ENCODE assay signal across 19 cellular contexts in genomic region chr12:57319678-57320469, GRCh38.
DNase-seq lines count a peak whose midpoint lies in the region; ATAC-seq and TF ChIP-seq lines count a peak whose summit lies in the region.
"Had no signal": no experiment of that assay in that cellular context is flagged by ENCODE, and none has a peak within 500 bp of the region (broad histone marks: within the 10 kb centered on the region; RNA-seq: fewer than 3 reads in every experiment).

No MANE protein-coding gene starts in this region.

- no peak overlapping the region for H2BK5ac ChIP-seq in IMR-90 (ENCODE audit: low read depth, low read length, poor library complexity, severe bottlenecking)

- peaks cover 4% of the 10 kb centered on the region for H3K36me3 Mint-ChIP-seq in nephron (ENCODE audit: low read depth)
- no peaks in the 10 kb centered on the region for H3K36me3 Mint-ChIP-seq in activated naive CD8-positive, alpha-beta T cell treated with anti-CD3 and anti-CD28 coated beads, Interleukin-2, amount 50 U/mL, for 24 hours (ENCODE audit: low read depth)
- H3K36me3 Mint-ChIP-seq: immature natural killer cell had no signal

- WGBS in IMR-90 (ENCODE audit: extremely low coverage in 2 of 2, insufficient read length in 1 of 2), 2 experiments: no CpG with 5 or more reads among the region's 11 CpGs
- 70 to 81% (median 73%) methylated on average over 11 of the region's 11 CpGs for WGBS in psoas muscle, 3 donors

- peak overlapping the region; percentile 17 to 71 (median 63) for H3K27ac Mint-ChIP-seq in nephron
- no peak overlapping the region for H3K27ac Mint-ChIP-seq in activated naive CD8-positive, alpha-beta T cell treated with anti-CD3 and anti-CD28 coated beads, Interleukin-2, amount 50 U/mL, for 24 hours
- H3K27ac Mint-ChIP-seq: memory B cell had no signal

- in situ Hi-C loops in IMR-90 (cut with MboI; ENCODE audit: low sequenced_read_pairs): no loop called here

- no peak for DNase-seq in A673 (ENCODE audit: low spot score)
- DNase-seq in IMR-90: no peak
- DNase-seq in colonic mucosa: no peak
- DNase-seq in psoas muscle: no peak
- DNase-seq in DMS153 (lab: John Stamatoyannopoulos, UW): no peak
- no peak for DNase-seq in activated naive CD8-positive, alpha-beta T cell treated with anti-CD3 and anti-CD28 coated beads, Interleukin-2, amount 50 U/mL, for 24 hours
- DNase-seq: activated effector memory CD4-positive, alpha-beta T cell treated with anti-CD3 and anti-CD28 coated beads, Interleukin-2, amount 50 U/mL, for 16 hours; dermis blood vessel endothelial cell; head of caudate nucleus; immature natural killer cell; NCI-H2029 treated with DMSO at 0.1 percent for 48 hours; NCI-H510A treated with DMSO at 0.1 percent for 48 hours; SHP77; stimulated activated CD4-positive, alpha-beta T cell treated with anti-CD3 and anti-CD28 coated beads, Interleukin-2, amount 100 ng/mL, for 48 hours had no signal

- H3K14ac ChIP-seq in IMR-90 (replicated peaks; ENCODE audit: low read depth, low read length): no peak overlapping the region

- H4K20me1 ChIP-seq in IMR-90 (ENCODE audit: insufficient read depth, low read length): no peaks in the 10 kb centered on the region; the same call in 1 of the 2 replicates

- no peak overlapping the region for H3K56ac ChIP-seq in IMR-90 (ENCODE audit: extremely low read depth, insufficient read depth, low read length)

- POLR2A ChIA-PET in A673 (lab: Charles Lee; ENCODE audit: low non-redundant PET): no interaction called here
- POLR2A ChIA-PET in IMR-90 (lab: Charles Lee; ENCODE audit: unreplicated experiment): interaction anchor here (0.6 kb wide), 1 partner anchor 1202 kb away, joined by 3 read pairs; the partner anchor contains the start of gene ZC3H10

- TF ChIP-seq CTCF in A673 (conservative IDR thresholded peaks at IDR 0.05; ENCODE audit: low read depth, low read length) (no peak), IMR-90 (conservative IDR thresholded peaks at IDR 0.05; ENCODE audit: low read depth, low read length) (no peak), colonic mucosa (IDR thresholded peaks at IDR 0.05) (no peak), nephron (IDR thresholded peaks at IDR 0.05; ENCODE audit: unreplicated experiment in 3 of 3) (no peak), psoas muscle (IDR thresholded peaks at IDR 0.05) (no peak)

- no peak overlapping the region for H2BK120ac ChIP-seq in IMR-90 (ENCODE audit: low read depth, low read length)

- peaks cover 6 to 8% of the 10 kb centered on the region in 2 experiments for H3K79me1 ChIP-seq in IMR-90 (ENCODE audit: low read depth in 1 of 2, low read length in 2 of 2)

- no peak overlapping the region for H2AK5ac ChIP-seq in IMR-90 (ENCODE audit: low read depth, low read length)

- H2BK15ac ChIP-seq in IMR-90 (ENCODE audit: low read depth, low read length): no peak overlapping the region

- H3K9me3 ChIP-seq in A673 (ENCODE audit: low read depth, low read length, poor library complexity, severe bottlenecking) (no peaks in the 10 kb centered on the region), IMR-90 (ENCODE audit: control insufficient read depth, insufficient read depth, low read length) (no peaks in the 10 kb centered on the region), colonic mucosa (no peaks in the 10 kb centered on the region), psoas muscle (no peaks in the 10 kb centered on the region)
- H3K9me3 ChIP-seq: esophagus muscularis mucosa had no signal

- H2AK9ac ChIP-seq in IMR-90 (replicated peaks; ENCODE audit: low read depth, low read length, poor library complexity): no peak overlapping the region

- no peak overlapping the region for H3K4ac ChIP-seq in IMR-90 (ENCODE audit: low read depth, low read length)

- H3K27me3 Mint-ChIP-seq in nephron (ENCODE audit: low read depth): no peaks in the 10 kb centered on the region
- no peaks in the 10 kb centered on the region for H3K27me3 Mint-ChIP-seq in activated naive CD8-positive, alpha-beta T cell treated with anti-CD3 and anti-CD28 coated beads, Interleukin-2, amount 50 U/mL, for 24 hours
- H3K27me3 Mint-ChIP-seq: memory B cell had no signal

- H3K4me1 Mint-ChIP-seq in nephron: peaks cover 9% of the 10 kb centered on the region
- H3K4me1 Mint-ChIP-seq in activated naive CD8-positive, alpha-beta T cell treated with anti-CD3 and anti-CD28 coated beads, Interleukin-2, amount 50 U/mL, for 24 hours: no peaks in the 10 kb centered on the region

- dilution Hi-C loops in IMR-90 (cut with HindIII; ENCODE audit: low sequenced_read_pairs, unreplicated experiment): no loop called here

- no peaks in the 10 kb centered on the region for H3K9me3 Mint-ChIP-seq in nephron
- no peaks in the 10 kb centered on the region for H3K9me3 Mint-ChIP-seq in activated naive CD8-positive, alpha-beta T cell treated with anti-CD3 and anti-CD28 coated beads, Interleukin-2, amount 50 U/mL, for 24 hours
- H3K9me3 Mint-ChIP-seq: immature natural killer cell, memory B cell had no signal

- H4K8ac ChIP-seq in IMR-90 (ENCODE audit: low read depth in 2 of 2, low read length in 2 of 2): no peak overlapping the region

- H3K4me1 ChIP-seq in A673 (ENCODE audit: insufficient read depth, low read length, poor library complexity, severe bottlenecking) (peaks cover 5% of the 10 kb centered on the region), IMR-90 (ENCODE audit: control insufficient read depth, insufficient read depth, low read length) (0 out of 2 replicates have a peak, but pooled peaks cover 2% of the 10 kb centered on the region), colonic mucosa (no peaks in the 10 kb centered on the region), psoas muscle (no peaks in the 10 kb centered on the region)

- H4K5ac ChIP-seq in IMR-90 (ENCODE audit: low read depth, low read length): no peak overlapping the region

- no peak overlapping the region for H2AFZ ChIP-seq in IMR-90 (replicated peaks; ENCODE audit: low read length, poor library complexity)

- H3K36me3 ChIP-seq in A673 (ENCODE audit: insufficient read depth, low read length, poor library complexity, severe bottlenecking) (no peaks in the 10 kb centered on the region), IMR-90 (ENCODE audit: control insufficient read depth, insufficient read depth, low read length) (no peaks in the 10 kb centered on the region), colonic mucosa (no peaks in the 10 kb centered on the region), psoas muscle (ENCODE audit: insufficient read depth in 1 of 2, low read depth in 1 of 2) (no peaks in the 10 kb centered on the region)
- H3K36me3 ChIP-seq: esophagus muscularis mucosa had no signal

- TF ChIP-seq POLR2A in IMR-90 (IDR thresholded peaks at IDR 0.05; ENCODE audit: low read depth, low read length): no peak

- H3K27ac ChIP-seq in A673 (ENCODE audit: low read depth, low read length, poor library complexity, severe bottlenecking): peak overlapping the region; percentile 40
- no peak overlapping the region for H3K27ac ChIP-seq in IMR-90 (ENCODE audit: insufficient read depth, low read length)
- peak overlapping the region; percentile 3 for H3K27ac ChIP-seq in colonic mucosa
- no peak overlapping the region for H3K27ac ChIP-seq in psoas muscle

- peak; percentile 51 for ATAC-seq in IMR-90 (ENCODE audit: low read depth)
- ATAC-seq in psoas muscle: no peak
- ATAC-seq in HG02852 (IDR thresholded peaks at IDR 0.05; ENCODE audit: unreplicated experiment): no peak
- no peak for ATAC-seq in activated naive CD8-positive, alpha-beta T cell treated with anti-CD3 and anti-CD28 coated beads, Interleukin-2, amount 50 U/mL, for 24 hours
- ATAC-seq: activated CD4-positive, CD25-positive, alpha-beta regulatory T cell treated with anti-CD3 and anti-CD28 coated beads, Interleukin-2, amount 50 U/mL, for 24 hours had no signal

- no peak overlapping the region for H3K4me2 ChIP-seq in IMR-90 (ENCODE audit: low read depth, low read length)

- H3K9ac ChIP-seq in IMR-90 (ENCODE audit: low read depth, low read length) (no peak overlapping the region), colonic mucosa (ENCODE audit: low read depth in 2 of 2, low read length in 2 of 2) (no peak overlapping the region)

- BruUV-seq in A673 (replicated peaks; lab: Mats Ljungman, UMichigan) (no TSS peak), IMR-90 (replicated peaks; lab: Mats Ljungman, UMichigan) (no TSS peak)

- H3K4me3 ChIP-seq in A673 (ENCODE audit: low read depth, low read length, poor library complexity, severe bottlenecking): no peak overlapping the region
- no peak overlapping the region for H3K4me3 ChIP-seq in IMR-90 (ENCODE audit: insufficient read depth, low read depth, low read length)
- H3K4me3 ChIP-seq in colonic mucosa: no peak overlapping the region
- H3K4me3 ChIP-seq in psoas muscle: no peak overlapping the region
- H3K4me3 ChIP-seq: esophagus muscularis mucosa had no signal

- no peak overlapping the region for H3K4me3 Mint-ChIP-seq in nephron
- H3K4me3 Mint-ChIP-seq in activated naive CD8-positive, alpha-beta T cell treated with anti-CD3 and anti-CD28 coated beads, Interleukin-2, amount 50 U/mL, for 24 hours: no peak overlapping the region
- H3K4me3 Mint-ChIP-seq: immature natural killer cell, memory B cell had no signal

- H3K23ac ChIP-seq in IMR-90 (ENCODE audit: low read depth, low read length): no peak overlapping the region

- H3K27me3 ChIP-seq in A673 (replicated peaks; ENCODE audit: insufficient read depth, low read depth, low read length, poor library complexity): no peaks in the 10 kb centered on the region
- H3K27me3 ChIP-seq in IMR-90 (ENCODE audit: control insufficient read depth, insufficient read depth, low read length): no peaks in the 10 kb centered on the region
- H3K27me3 ChIP-seq in colonic mucosa: no peaks in the 10 kb centered on the region
- no peaks in the 10 kb centered on the region for H3K27me3 ChIP-seq in psoas muscle (ENCODE audit: insufficient read depth in 3 of 3, low read length in 2 of 3)
- H3K27me3 ChIP-seq: esophagus muscularis mucosa had no signal

- H2BK20ac ChIP-seq in IMR-90 (ENCODE audit: low read depth, low read length): no peak overlapping the region

- 0 out of 2 replicates have a peak, but pooled peaks cover 2% of the 10 kb centered on the region for H3K9me1 ChIP-seq in IMR-90 (ENCODE audit: insufficient read depth, low read length)

- intact Hi-C loops in A673 (cut with micrococcal nuclease; ENCODE audit: unreplicated experiment): no loop called here
- intact Hi-C loops in IMR-90 (cut with micrococcal nuclease): no loop called here
- intact Hi-C loops in colonic mucosa (cut with DNase I): no loop called here
- intact Hi-C loops in psoas muscle (cut with DNase I): no loop called here

- CTCF ChIA-PET in A673 (lab: Charles Lee): interaction anchor here (1.0 kb wide), 1 partner anchor 12 kb away, joined by 3 read pairs; no protein-coding TSS in a partner anchor
- CTCF ChIA-PET in IMR-90 (lab: Yijun Ruan, JAX): interaction anchor here (0.6 to 1.2 kb wide), 4 partner anchors 8 to 20 kb away, joined by 3 to 5 read pairs (median 4); no protein-coding TSS in a partner anchor

- TF ChIP-seq RAD21 in IMR-90 (IDR thresholded peaks at IDR 0.05; ENCODE audit: low read length): no peak

- no peak overlapping the region for H4K91ac ChIP-seq in IMR-90 (ENCODE audit: insufficient read depth, low read depth, low read length)

- no peak overlapping the region for H3K18ac ChIP-seq in IMR-90 (ENCODE audit: low read depth, low read length)

TF ChIP-seq in IMR-90, 13 proteins besides CTCF, POLR2A, EP300 and RAD21 (continues in another document):
- TF ChIP-seq MXI1 (IDR thresholded peaks at IDR 0.05; ENCODE audit: borderline replicate concordance, low read depth, low read length) (no peak), SMC3 (IDR thresholded peaks at IDR 0.05; ENCODE audit: low read depth, low read length) (no peak), CHD1 (IDR thresholded peaks at IDR 0.05; ENCODE audit: low read depth, low read length) (no peak)

Comparison
In these comparisons a context has a peak if more than half of its experiments do, and no peak if none do; other contexts are left out.
1. H3K27ac ChIP-seq: peak in A673 (single experiment) and colonic mucosa (single experiment); none in IMR-90 (single experiment) and psoas muscle (single experiment).